Comparison of ENCODE assay signal across 9 cellular contexts in genomic region chr19:35123573-35123972, GRCh38. TPM values are rescaled to one million over a fixed set of nuclear protein-coding genes. Genes with fewer than 3 reads are reported as not detected.
DNase-seq lines count a peak whose midpoint lies in the region; ATAC-seq and TF ChIP-seq lines count a peak whose summit lies in the region.
"Had no signal": no experiment of that assay in that cellular context is flagged by ENCODE, and none has a peak within 500 bp of the region (broad histone marks: within the 10 kb centered on the region; RNA-seq: fewer than 3 reads in every experiment).

No MANE protein-coding gene starts in this region.

- WGBS in aorta, 2 donors: 9 to 11% methylated on average over 5 of the region's 5 CpGs

- H3K4me1 ChIP-seq in colonic mucosa (peaks cover 29% of the 10 kb centered on the region), mucosa of descending colon (ENCODE audit: low read depth) (peaks cover 64% of the 10 kb centered on the region), aorta (ENCODE audit: control insufficient read depth in 1 of 2, insufficient read depth in 2 of 2, low read length in 2 of 2) (no peaks in the 10 kb centered on the region)

- peak overlapping the region; percentile 92 for H3K27ac ChIP-seq in colonic mucosa
- peak overlapping the region in 1 of 2 donors; percentile 28 for H3K27ac ChIP-seq in aorta (ENCODE audit: low read depth in 1 of 2, low read length in 2 of 2)

- no peak overlapping the region for H3K4me3 Mint-ChIP-seq in activated T-helper 1 cell treated with anti-CD3 and anti-CD28 coated beads, Interleukin-12 subunit alpha, Interleukin-12 subunit beta, Interleukin-2, Interleukin-4 antibody, amounts not matched to agents 30 ng/mL and 10 ng/mL and 1 ng/mL, durations not matched to agents 14 hours and 24 hours and 36 hours
- H3K4me3 Mint-ChIP-seq in chondrocyte (ENCODE audit: unreplicated experiment): no peak overlapping the region

- ATAC-seq in Right ventricle myocardium inferior (peak; percentile 1), mucosa of descending colon (peak; percentile 5), aorta (ENCODE audit: low FRiP score) (peak; percentile 61), GM18858 (IDR thresholded peaks at IDR 0.05; ENCODE audit: unreplicated experiment) (no peak)

- H3K27me3 Mint-ChIP-seq in activated T-helper 1 cell treated with anti-CD3 and anti-CD28 coated beads, Interleukin-12 subunit alpha, Interleukin-12 subunit beta, Interleukin-2, Interleukin-4 antibody, amounts not matched to agents 30 ng/mL and 10 ng/mL and 1 ng/mL, durations not matched to agents 14 hours and 24 hours and 36 hours (ENCODE audit: insufficient read depth): peaks cover 5% of the 10 kb centered on the region
- H3K27me3 Mint-ChIP-seq in chondrocyte (ENCODE audit: low read depth): peaks cover 5% of the 10 kb centered on the region

- no peaks in the 10 kb centered on the region for H3K36me3 Mint-ChIP-seq in activated T-helper 1 cell treated with anti-CD3 and anti-CD28 coated beads, Interleukin-12 subunit alpha, Interleukin-12 subunit beta, Interleukin-2, Interleukin-4 antibody, amounts not matched to agents 30 ng/mL and 10 ng/mL and 1 ng/mL, durations not matched to agents 14 hours and 24 hours and 36 hours (ENCODE audit: low read depth)
- H3K36me3 Mint-ChIP-seq in chondrocyte (ENCODE audit: low read depth): no peaks in the 10 kb centered on the region

- intact Hi-C loops in Right ventricle myocardium inferior (cut with DNase I) (no loop called here), cardiac septum (cut with DNase I) (no loop called here), colonic mucosa (cut with DNase I) (no loop called here), mucosa of descending colon (cut with DNase I, micrococcal nuclease) (no loop called here), aorta (cut with DNase I) (no loop called here)
- intact Hi-C loops in activated T-helper 1 cell treated with anti-CD3 and anti-CD28 coated beads, Interleukin-12 subunit alpha, Interleukin-12 subunit beta, Interleukin-2, Interleukin-4 antibody, amounts not matched to agents 30 ng/mL and 10 ng/mL and 1 ng/mL, durations not matched to agents 14 hours and 24 hours and 36 hours (cut with micrococcal nuclease): no loop called here

- H3K4me1 Mint-ChIP-seq in activated T-helper 1 cell treated with anti-CD3 and anti-CD28 coated beads, Interleukin-12 subunit alpha, Interleukin-12 subunit beta, Interleukin-2, Interleukin-4 antibody, amounts not matched to agents 30 ng/mL and 10 ng/mL and 1 ng/mL, durations not matched to agents 14 hours and 24 hours and 36 hours (ENCODE audit: low read depth): peaks cover 13% of the 10 kb centered on the region
- peaks cover 15% of the 10 kb centered on the region for H3K4me1 Mint-ChIP-seq in chondrocyte (ENCODE audit: low read depth)

- DNase-seq in Right ventricle myocardium inferior (ENCODE audit: missing footprints): no peak
- no peak for DNase-seq in cardiac septum (ENCODE audit: low spot score)
- DNase-seq in colonic mucosa: peak; percentile 71
- peak in 2 of 3 donors; percentile 63 to 64 for DNase-seq in mucosa of descending colon
- peak; percentile 88 to 94 for DNase-seq in aorta
- no peak for DNase-seq in activated T-helper 1 cell treated with anti-CD3 and anti-CD28 coated beads, Interleukin-12 subunit alpha, Interleukin-12 subunit beta, Interleukin-2, Interleukin-4 antibody, amounts not matched to agents 30 ng/mL and 10 ng/mL and 1 ng/mL, durations not matched to agents 14 hours and 24 hours and 36 hours (ENCODE audit: low spot score)
- DNase-seq in chondrocyte (ENCODE audit: low spot score): no peak

- peak overlapping the region in 1 of 2 donors; percentile 84 for H3K9ac ChIP-seq in colonic mucosa (ENCODE audit: low read depth in 2 of 2, low read length in 2 of 2)

- no peaks in the 10 kb centered on the region for H3K36me3 ChIP-seq in colonic mucosa
- H3K36me3 ChIP-seq in mucosa of descending colon (ENCODE audit: low read depth): peaks cover 3% of the 10 kb centered on the region
- H3K36me3 ChIP-seq in aorta (ENCODE audit: control insufficient read depth in 1 of 2, insufficient read depth in 2 of 2, low read length in 1 of 2): no peaks in the 10 kb centered on the region

- TF ChIP-seq CTCF in colonic mucosa (IDR thresholded peaks at IDR 0.05): no peak
- no peak for TF ChIP-seq CTCF in mucosa of descending colon (IDR thresholded peaks at IDR 0.05)
- no peak for TF ChIP-seq CTCF in chondrocyte (IDR thresholded peaks at IDR 0.05)

- no peaks in the 10 kb centered on the region for H3K9me3 Mint-ChIP-seq in activated T-helper 1 cell treated with anti-CD3 and anti-CD28 coated beads, Interleukin-12 subunit alpha, Interleukin-12 subunit beta, Interleukin-2, Interleukin-4 antibody, amounts not matched to agents 30 ng/mL and 10 ng/mL and 1 ng/mL, durations not matched to agents 14 hours and 24 hours and 36 hours
- no peaks in the 10 kb centered on the region for H3K9me3 Mint-ChIP-seq in chondrocyte (ENCODE audit: low read depth)

- H3K27ac Mint-ChIP-seq in activated T-helper 1 cell treated with anti-CD3 and anti-CD28 coated beads, Interleukin-12 subunit alpha, Interleukin-12 subunit beta, Interleukin-2, Interleukin-4 antibody, amounts not matched to agents 30 ng/mL and 10 ng/mL and 1 ng/mL, durations not matched to agents 14 hours and 24 hours and 36 hours: no peak overlapping the region
- H3K27ac Mint-ChIP-seq in chondrocyte (ENCODE audit: unreplicated experiment): no peak overlapping the region

- H3K9me3 ChIP-seq in colonic mucosa (no peaks in the 10 kb centered on the region), mucosa of descending colon (no peaks in the 10 kb centered on the region), aorta (ENCODE audit: control insufficient read depth, low read length) (no peaks in the 10 kb centered on the region)

- H3K27me3 ChIP-seq in colonic mucosa (no peaks in the 10 kb centered on the region), aorta (ENCODE audit: control insufficient read depth in 1 of 2, insufficient read depth in 2 of 2, low read length in 1 of 2) (no peaks in the 10 kb centered on the region)

- H3K4me3 ChIP-seq in colonic mucosa (no peak overlapping the region), mucosa of descending colon (no peak overlapping the region), aorta (ENCODE audit: low read length in 2 of 2) (no peak overlapping the region)

RNA-seq across cellular contexts. Expression of gene FXYD3, which starts 8.0 kb away (rescaled TPM):
- 2.3 TPM for total RNA-seq in Right ventricle myocardium inferior
- total RNA-seq in cardiac septum: not detected
- 1,000 to 10,000 TPM; 1,386 to 2,836 TPM for total RNA-seq in colonic mucosa
- total RNA-seq in mucosa of descending colon: 1,000 to 10,000 TPM; 1,086 to 3,973 (median 3,185) TPM
- total RNA-seq in aorta: 1 to 10 TPM in 1 of 2 donors, under 1 TPM in 1; 0.49 to 1.2 TPM
- 10 to 100 TPM in 1 of 2 donors, 1 to 10 TPM in 1; 7.4 to 77.6 TPM for polyA plus RNA-seq in aorta
- not detected in 2 replicates for total RNA-seq in activated T-helper 1 cell treated with anti-CD3 and anti-CD28 coated beads, Interleukin-12 subunit alpha, Interleukin-12 subunit beta, Interleukin-2, Interleukin-4 antibody, amounts not matched to agents 30 ng/mL and 10 ng/mL and 1 ng/mL, durations not matched to agents 14 hours and 24 hours and 36 hours
- total RNA-seq in chondrocyte: not detected in 3 replicates
- total RNA-seq: fibroblast of villous mesenchyme had no signal

RNA-seq across cellular contexts. Expression of gene LGI4, which starts 11.3 kb away (rescaled TPM):
- total RNA-seq in Right ventricle myocardium inferior (10.0 TPM), cardiac septum (8.1 TPM), colonic mucosa (10 to 100 TPM in 1 of 2 donors, 1 to 10 TPM in 1; 5.8 to 10.2 TPM), mucosa of descending colon (10 to 100 TPM; 14.1 to 38.8 (median 31.1) TPM), aorta (10 to 100 TPM; 17.5 TPM), chondrocyte (0.46 to 2.2 TPM (median 1.3 TPM) in 3 replicates)
- 10 to 100 TPM in 1 of 2 donors, 1 to 10 TPM in 1; 5.1 to 15.0 TPM for polyA plus RNA-seq in aorta
- total RNA-seq in activated T-helper 1 cell treated with anti-CD3 and anti-CD28 coated beads, Interleukin-12 subunit alpha, Interleukin-12 subunit beta, Interleukin-2, Interleukin-4 antibody, amounts not matched to agents 30 ng/mL and 10 ng/mL and 1 ng/mL, durations not matched to agents 14 hours and 24 hours and 36 hours: not detected in 2 replicates
- total RNA-seq: fibroblast of villous mesenchyme had no signal

RNA-seq across cellular contexts. Expression of gene FXYD1, which starts 15.1 kb away (rescaled TPM):
- 556 TPM for total RNA-seq in Right ventricle myocardium inferior
- total RNA-seq in cardiac septum: 613 TPM
- total RNA-seq in colonic mucosa: 10 to 100 TPM in 1 of 2 donors, 1 to 10 TPM in 1; 8.8 to 15.1 TPM
- 10 to 100 TPM; 13.3 to 71.0 (median 15.4) TPM for total RNA-seq in mucosa of descending colon
- 100 to 1,000 TPM; 179 to 202 TPM for total RNA-seq in aorta
- 100 to 1,000 TPM; 150 to 288 TPM for polyA plus RNA-seq in aorta
- not detected in 2 replicates for total RNA-seq in activated T-helper 1 cell treated with anti-CD3 and anti-CD28 coated beads, Interleukin-12 subunit alpha, Interleukin-12 subunit beta, Interleukin-2, Interleukin-4 antibody, amounts not matched to agents 30 ng/mL and 10 ng/mL and 1 ng/mL, durations not matched to agents 14 hours and 24 hours and 36 hours
- 2.9 to 7.8 TPM (median 7.1 TPM) in 3 replicates for total RNA-seq in chondrocyte
- total RNA-seq: fibroblast of villous mesenchyme had no signal

RNA-seq across cellular contexts. Expression of gene FXYD7, which starts 19.5 kb away (rescaled TPM):
- total RNA-seq in Right ventricle myocardium inferior (not detected), cardiac septum (not detected), colonic mucosa (under 1 TPM; 0.47 to 0.61 TPM), mucosa of descending colon (1 to 10 TPM in 1 of 3 donors, not detected in 2; 1.5 TPM), aorta (under 1 TPM in 1 of 2 donors, not detected in 1; 0.63 TPM), chondrocyte (not detected in 3 replicates)
- polyA plus RNA-seq in aorta: 1 to 10 TPM in 1 of 2 donors, not detected in 1; 1.8 TPM
- 0.39 TPM in 1 of 2 replicates, not detected in the other for total RNA-seq in activated T-helper 1 cell treated with anti-CD3 and anti-CD28 coated beads, Interleukin-12 subunit alpha, Interleukin-12 subunit beta, Interleukin-2, Interleukin-4 antibody, amounts not matched to agents 30 ng/mL and 10 ng/mL and 1 ng/mL, durations not matched to agents 14 hours and 24 hours and 36 hours

RNA-seq across cellular contexts. Expression of gene FXYD5, which starts 31.0 kb away (rescaled TPM):
- total RNA-seq in Right ventricle myocardium inferior (23.5 TPM), cardiac septum (19.0 TPM), colonic mucosa (10 to 100 TPM; 20.3 to 23.6 TPM), mucosa of descending colon (10 to 100 TPM in 2 of 3 donors, 1 to 10 TPM in 1; 9.1 to 20.8 (median 17.9) TPM), aorta (100 to 1,000 TPM in 1 of 2 donors, 10 to 100 TPM in 1; 71.7 to 126 TPM), chondrocyte (108 to 114 TPM (median 113 TPM) in 3 replicates)
- 100 to 1,000 TPM in 1 of 2 donors, 10 to 100 TPM in 1; 89.5 to 179 TPM for polyA plus RNA-seq in aorta
- total RNA-seq in activated T-helper 1 cell treated with anti-CD3 and anti-CD28 coated beads, Interleukin-12 subunit alpha, Interleukin-12 subunit beta, Interleukin-2, Interleukin-4 antibody, amounts not matched to agents 30 ng/mL and 10 ng/mL and 1 ng/mL, durations not matched to agents 14 hours and 24 hours and 36 hours: 299 and 309 TPM in 2 replicates

Comparison
In these comparisons a context has a peak if more than half of its experiments do, and no peak if none do; other contexts are left out.
1. DNase-seq: peak in colonic mucosa (single experiment), mucosa of descending colon (2 of 3) and aorta (2 of 2); none in Right ventricle myocardium inferior (single experiment), cardiac septum (single experiment), activated T-helper 1 cell treated with anti-CD3 and anti-CD28 coated beads, Interleukin-12 subunit alpha, Interleukin-12 subunit beta, Interleukin-2, Interleukin-4 antibody, amounts not matched to agents 30 ng/mL and 10 ng/mL and 1 ng/mL, durations not matched to agents 14 hours and 24 hours and 36 hours (single experiment) and chondrocyte (single experiment).
2. RNA of gene FXYD3, which starts 8.0 kb away (total RNA-seq): 1,086 to 3,973 TPM in mucosa of descending colon and 1,386 to 2,836 TPM in colonic mucosa; 2.3 TPM in Right ventricle myocardium inferior (single experiment), 0.49 to 1.2 TPM in aorta, not detected in cardiac septum (single experiment), not detected in activated T-helper 1 cell treated with anti-CD3 and anti-CD28 coated beads, Interleukin-12 subunit alpha, Interleukin-12 subunit beta, Interleukin-2, Interleukin-4 antibody, amounts not matched to agents 30 ng/mL and 10 ng/mL and 1 ng/mL, durations not matched to agents 14 hours and 24 hours and 36 hours and not detected in chondrocyte; every median in the first group is over 100 times any median in the second.